ENCODE assay signal across 19 cellular contexts in genomic region chr13:22848539-22849052, GRCh38.
A peak's percentile ranks its signal among the peaks of the same experiment; 100 is the strongest.
DNase-seq lines count a peak whose midpoint lies in the region; ATAC-seq and TF ChIP-seq lines count a peak whose summit lies in the region.
"Had no signal": no experiment of that assay in that cellular context is flagged by ENCODE, and none has a peak within 500 bp of the region (broad histone marks: within the 10 kb centered on the region; RNA-seq: fewer than 3 reads in every experiment).

No MANE protein-coding gene starts in this region.

- TF ChIP-seq RAD21 in SK-N-SH (IDR thresholded peaks at IDR 0.05; ENCODE audit: low read length), result no peak

- no peak overlapping the region for H3K27ac Mint-ChIP-seq in endothelial cell (ENCODE audit: unreplicated experiment)
- H3K27ac Mint-ChIP-seq: activated CD4-positive, alpha-beta T cell treated with anti-CD3 and anti-CD28 coated beads, Interleukin-2, amount 10 ng/mL, durations not matched to agents 7 days and 5 days; activated naive CD8-positive, alpha-beta T cell treated with anti-CD3 and anti-CD28 coated beads for 36 hours; memory B cell had no signal

- no peaks in the 10 kb centered on the region; a peak in 1 of 4 replicates for H3K4me1 ChIP-seq in SK-N-SH (ENCODE audit: control insufficient read depth in 1 of 2, insufficient read depth in 2 of 2, low read depth in 1 of 2, low read length in 1 of 2)
- H3K4me1 ChIP-seq: SJSA1 had no signal

- no peaks in the 10 kb centered on the region for H4K20me1 ChIP-seq in SK-N-SH (ENCODE audit: insufficient read depth)

- H3K4me2 ChIP-seq in SK-N-SH, result no peak overlapping the region

- no peak overlapping the region for H3K4me3 Mint-ChIP-seq in endothelial cell (ENCODE audit: unreplicated experiment)
- H3K4me3 Mint-ChIP-seq: activated CD4-positive, alpha-beta T cell treated with anti-CD3 and anti-CD28 coated beads, Interleukin-2, amount 10 ng/mL, durations not matched to agents 7 days and 5 days; activated naive CD8-positive, alpha-beta T cell treated with anti-CD3 and anti-CD28 coated beads for 36 hours; memory B cell had no signal

- no peaks in the 10 kb centered on the region for H3K9me2 ChIP-seq in SK-N-SH

- no peaks in the 10 kb centered on the region for H3K9me3 Mint-ChIP-seq in endothelial cell (ENCODE audit: unreplicated experiment)
- H3K9me3 Mint-ChIP-seq: activated CD4-positive, alpha-beta T cell treated with anti-CD3 and anti-CD28 coated beads, Interleukin-2, amount 10 ng/mL, durations not matched to agents 7 days and 5 days had no signal

- TF ChIP-seq EP300 in SK-N-SH (IDR thresholded peaks at IDR 0.05; ENCODE audit: borderline replicate concordance in 1 of 2, low read depth in 1 of 2, low read length in 1 of 2), result no peak

- no peaks in the 10 kb centered on the region for H3K36me3 ChIP-seq in SK-N-SH (replicated peaks in 1 of 2; ENCODE audit: control insufficient read depth in 1 of 2, insufficient read depth in 2 of 2, low read length in 1 of 2)
- H3K36me3 ChIP-seq: SJSA1, thoracic aorta had no signal

- no peaks in the 10 kb centered on the region for H3K79me2 ChIP-seq in SK-N-SH (ENCODE audit: insufficient read depth)

- 25% methylated on average over 18 of the region's 32 CpGs for WGBS in SK-N-SH (ENCODE audit: low lambda C conversion rate)

- TF ChIP-seq CTCF in SK-N-SH (IDR thresholded peaks at IDR 0.05) (no peak), endothelial cell (IDR thresholded peaks at IDR 0.05; ENCODE audit: unreplicated experiment) (no peak)

- no peaks in the 10 kb centered on the region for H3F3A ChIP-seq in SK-N-SH (replicated peaks; ENCODE audit: insufficient read depth)

- ATAC-seq in SK-N-SH treated with all-trans-retinoic acid at 6 μM for 48 hours (no peak), left lobe of liver (peak; percentile 91)
- ATAC-seq: sciatic nerve had no signal

- no peak overlapping the region for H3K9ac ChIP-seq in SK-N-SH

- H3K36me3 Mint-ChIP-seq in endothelial cell (ENCODE audit: low read depth, unreplicated experiment), result no peaks in the 10 kb centered on the region
- H3K36me3 Mint-ChIP-seq: activated naive CD8-positive, alpha-beta T cell treated with anti-CD3 and anti-CD28 coated beads for 36 hours; memory B cell had no signal

- no peak overlapping the region for H3K4me3 ChIP-seq in SK-N-SH (ENCODE audit: low read depth in 2 of 2, low read length in 1 of 2)
- H3K4me3 ChIP-seq: SJSA1, thoracic aorta had no signal

- 0 out of 2 replicates have a peak overlapping the region, but pooled peaks have one; percentile 14 for H2AFZ ChIP-seq in SK-N-SH (ENCODE audit: low read depth)

- DNase-seq in SK-N-SH (peak; percentile 43), endothelial cell (ENCODE audit: low spot score) (peak; percentile 5), left lobe of liver (ENCODE audit: low spot score) (peak; percentile 68), HCEC 1CT (no peak), AG20443 (ENCODE audit: low spot score) (no peak), NK-92 (lab: John Stamatoyannopoulos, UW; ENCODE audit: unreplicated experiment) (no peak), NCI-H2029 treated with DMSO at 0.1 percent for 48 hours (lab: John Stamatoyannopoulos, UW) (no peak)
- DNase-seq: activated CD4-positive, alpha-beta T cell treated with anti-CD3 and anti-CD28 coated beads, Interleukin-2, amount 10 ng/mL, durations not matched to agents 7 days and 5 days; activated naive CD8-positive, alpha-beta T cell treated with anti-CD3 and anti-CD28 coated beads for 36 hours; effector CD4-positive, alpha-beta T cell; GOT3; NCI-H2171 treated with DMSO at 0.1 percent for 48 hours; stimulated activated CD4-positive, alpha-beta T cell treated with anti-CD3 and anti-CD28 coated beads, Interleukin-2, amount 100 ng/mL, for 48 hours; stimulated activated CD8-positive, alpha-beta memory T cell treated with anti-CD3 and anti-CD28 coated beads, Interleukin-4, amount 100 ng/mL, for 48 hours had no signal

- no peak overlapping the region for H3K27ac ChIP-seq in SK-N-SH (ENCODE audit: low read depth in 2 of 2, low read length in 1 of 2)
- H3K27ac ChIP-seq: SJSA1, thoracic aorta had no signal

- H3K4me1 Mint-ChIP-seq in endothelial cell (ENCODE audit: unreplicated experiment), result peaks cover 4% of the 10 kb centered on the region
- H3K4me1 Mint-ChIP-seq: activated CD4-positive, alpha-beta T cell treated with anti-CD3 and anti-CD28 coated beads, Interleukin-2, amount 10 ng/mL, durations not matched to agents 7 days and 5 days; activated naive CD8-positive, alpha-beta T cell treated with anti-CD3 and anti-CD28 coated beads for 36 hours; memory B cell had no signal

- no peaks in the 10 kb centered on the region for H3K9me3 ChIP-seq in SK-N-SH
- H3K9me3 ChIP-seq: SJSA1, thoracic aorta had no signal

- H3K27me3 ChIP-seq in SK-N-SH (ENCODE audit: insufficient read depth), result no peaks in the 10 kb centered on the region
- H3K27me3 ChIP-seq: SJSA1 had no signal

- CTCF ChIA-PET in SK-N-SH (lab: Yijun Ruan, JAX), result interaction anchor here (1.2 kb wide), 1 partner anchor 9 kb away, joined by 3 read pairs; no protein-coding TSS in a partner anchor

- POLR2A ChIA-PET in SK-N-SH (lab: Yijun Ruan, JAX), result no interaction called here

- no peaks in the 10 kb centered on the region for H3K27me3 Mint-ChIP-seq in endothelial cell (ENCODE audit: unreplicated experiment)
- H3K27me3 Mint-ChIP-seq: activated CD4-positive, alpha-beta T cell treated with anti-CD3 and anti-CD28 coated beads, Interleukin-2, amount 10 ng/mL, durations not matched to agents 7 days and 5 days; activated naive CD8-positive, alpha-beta T cell treated with anti-CD3 and anti-CD28 coated beads for 36 hours; memory B cell had no signal

TF ChIP-seq in SK-N-SH, 30 proteins besides CTCF, POLR2A, EP300 and RAD21:
- TF ChIP-seq FOSL2 (IDR thresholded peaks at IDR 0.05; ENCODE audit: borderline replicate concordance, low read depth), result no peak
- TF ChIP-seq CHD2 (IDR thresholded peaks at IDR 0.05; ENCODE audit: low read length, partially characterized antibody), result peak; percentile 83

TF ChIP-seq in SK-N-SH treated with all-trans-retinoic acid at 6 μM for 48 hours, 23 proteins besides CTCF, POLR2A, EP300 and RAD21 (continues in another document):
- TF ChIP-seq ISL1 (CRISPR knock-in tag; IDR thresholded peaks at IDR 0.05) (no peak), ZFP30 (CRISPR knock-in tag; IDR thresholded peaks at IDR 0.05) (no peak), BACH2 (CRISPR knock-in tag; IDR thresholded peaks at IDR 0.05; ENCODE audit: borderline replicate concordance) (no peak), SNAI2 (CRISPR knock-in tag; IDR thresholded peaks at IDR 0.05) (no peak), ZNF70 (CRISPR knock-in tag; IDR thresholded peaks at IDR 0.05) (no peak), ARNTL (CRISPR knock-in tag; IDR thresholded peaks at IDR 0.05; ENCODE audit: borderline replicate concordance, low read depth) (no peak), ESRRG (CRISPR knock-in tag; IDR thresholded peaks at IDR 0.05) (no peak), CREB5 (CRISPR knock-in tag; IDR thresholded peaks at IDR 0.05; ENCODE audit: low read depth) (no peak), TOX (CRISPR knock-in tag; IDR thresholded peaks at IDR 0.05; ENCODE audit: borderline replicate concordance) (no peak), PATZ1 (CRISPR knock-in tag; IDR thresholded peaks at IDR 0.05; ENCODE audit: borderline replicate concordance) (no peak), OSR1 (CRISPR knock-in tag; IDR thresholded peaks at IDR 0.05) (no peak)

Comparison
In these comparisons a context has a peak if more than half of its experiments do, and no peak if none do; other contexts are left out.
1. DNase-seq: peak in SK-N-SH (single experiment), endothelial cell (single experiment) and left lobe of liver (single experiment); none in HCEC 1CT (single experiment), AG20443 (single experiment), NK-92 (single experiment) and NCI-H2029 treated with DMSO at 0.1 percent for 48 hours (single experiment).